ENCODE assay signal across 11 cellular contexts in the genomic region with DNA sequence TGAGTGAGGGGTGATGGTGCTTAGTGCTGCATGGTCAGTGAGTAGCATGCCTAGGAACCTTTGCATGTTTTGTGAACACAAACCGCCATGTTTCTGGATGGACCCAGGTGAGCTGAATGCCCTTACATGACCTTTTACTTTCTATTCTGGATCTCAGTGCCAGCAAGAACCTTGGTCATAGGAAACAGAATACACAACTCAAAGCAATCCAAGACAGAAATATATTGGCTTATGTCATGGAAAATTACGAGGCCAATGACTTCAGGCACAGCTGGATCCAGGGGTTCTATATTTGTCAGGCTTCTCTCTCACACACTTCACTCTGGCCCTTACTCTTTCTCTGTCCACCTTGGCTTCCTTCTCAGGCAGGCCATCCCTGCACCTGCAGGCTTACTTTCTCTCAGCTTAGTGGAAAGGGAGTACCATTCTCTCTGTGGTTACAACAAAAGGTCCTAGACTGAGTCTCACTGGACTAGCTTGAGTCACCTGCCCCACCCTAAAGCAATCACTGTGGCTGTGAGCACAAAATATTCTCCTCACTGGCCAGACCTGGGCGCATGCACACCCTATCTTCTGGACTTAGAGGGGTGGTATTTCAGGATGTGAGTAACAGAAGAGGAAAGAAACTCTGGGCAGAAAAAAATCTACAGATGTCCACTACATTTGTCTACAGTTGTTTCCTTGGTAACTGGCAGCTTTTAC. TPM values are rescaled to one million over a fixed set of nuclear protein-coding genes. Genes with fewer than 3 reads are reported as not detected.
DNase-seq lines count a peak whose midpoint lies in the region; ATAC-seq, FAIRE-seq and TF ChIP-seq lines count a peak whose summit lies in the region.
"Had no signal": no experiment of that assay in that cellular context is flagged by ENCODE, and none has a peak within 500 bp of the region (broad histone marks: within the 10 kb centered on the region; RNA-seq: fewer than 3 reads in every experiment).

No MANE protein-coding gene starts in this region.

- DNase-seq in AG10803 (ENCODE audit: low read depth), result peak; percentile 61
- peak; percentile 52 for DNase-seq in HS-5 (ENCODE audit: low read depth)
- no peak for DNase-seq in activated naive CD8-positive, alpha-beta T cell treated with anti-CD3 and anti-CD28 coated beads, Interleukin-2, amount 50 U/mL, for 24 hours
- DNase-seq in left lung, result no peak
- DNase-seq in HTR-8/SVneo (ENCODE audit: insufficient read length, low spot score), result no peak
- DNase-seq in WERI-Rb-1, result no peak
- DNase-seq: DMS53, NCI-H1930 had no signal

- H3K9me3 ChIP-seq in left lung (no peaks in the 10 kb centered on the region), WERI-Rb-1 (ENCODE audit: severe bottlenecking) (no peaks in the 10 kb centered on the region)
- H3K9me3 ChIP-seq: prostate gland had no signal

- H3K27ac ChIP-seq in left lung (no peak overlapping the region), WERI-Rb-1 (no peak overlapping the region)
- H3K27ac ChIP-seq: prostate gland had no signal

- TF ChIP-seq CTCF in AG10803 (conservative IDR thresholded peaks at IDR 0.05; ENCODE audit: low read length) (no peak), left lung (IDR thresholded peaks at IDR 0.05) (no peak), WERI-Rb-1 (IDR thresholded peaks at IDR 0.05; ENCODE audit: low read depth, low read length) (no peak)

- no peaks in the 10 kb centered on the region for H3K9me3 Mint-ChIP-seq in activated naive CD8-positive, alpha-beta T cell treated with anti-CD3 and anti-CD28 coated beads, Interleukin-2, amount 50 U/mL, for 24 hours

- H3K4me1 Mint-ChIP-seq in activated naive CD8-positive, alpha-beta T cell treated with anti-CD3 and anti-CD28 coated beads, Interleukin-2, amount 50 U/mL, for 24 hours, result peaks cover 30% of the 10 kb centered on the region

- H3K36me3 ChIP-seq in left lung (peaks cover 0 to 81% of the 10 kb centered on the region in 2 donors), WERI-Rb-1 (no peaks in the 10 kb centered on the region)
- H3K36me3 ChIP-seq: prostate gland had no signal

- H3K27me3 ChIP-seq in left lung (no peaks in the 10 kb centered on the region), WERI-Rb-1 (ENCODE audit: insufficient read depth, low read depth, severe bottlenecking) (no peaks in the 10 kb centered on the region)

- H3K4me1 ChIP-seq in left lung, result peaks cover 0 to 16% of the 10 kb centered on the region in 2 donors
- H3K4me1 ChIP-seq: prostate gland had no signal

- FAIRE-seq in HTR-8/SVneo (lab: Jason Lieb, UNC), result no peak

- no peak overlapping the region for H3K4me3 Mint-ChIP-seq in activated naive CD8-positive, alpha-beta T cell treated with anti-CD3 and anti-CD28 coated beads, Interleukin-2, amount 50 U/mL, for 24 hours

- peaks cover 27% of the 10 kb centered on the region for H3K36me3 Mint-ChIP-seq in activated naive CD8-positive, alpha-beta T cell treated with anti-CD3 and anti-CD28 coated beads, Interleukin-2, amount 50 U/mL, for 24 hours (ENCODE audit: low read depth)

- intact Hi-C loops in left lung (cut with DNase I), result no loop called here

- peak; percentile 68 for ATAC-seq in activated naive CD8-positive, alpha-beta T cell treated with anti-CD3 and anti-CD28 coated beads, Interleukin-2, amount 50 U/mL, for 24 hours
- ATAC-seq in left lung (peak; percentile 32), HG02938 (IDR thresholded peaks at IDR 0.05; ENCODE audit: unreplicated experiment) (no peak), HG02610 (IDR thresholded peaks at IDR 0.05; ENCODE audit: unreplicated experiment) (no peak)

- H3K4me3 ChIP-seq in AG10803 (ENCODE audit: low read length), result no peak overlapping the region
- H3K4me3 ChIP-seq in left lung, result no peak overlapping the region
- no peak overlapping the region for H3K4me3 ChIP-seq in WERI-Rb-1 (ENCODE audit: low read depth, low read length)
- H3K4me3 ChIP-seq: prostate gland had no signal

- H3K27ac Mint-ChIP-seq in activated naive CD8-positive, alpha-beta T cell treated with anti-CD3 and anti-CD28 coated beads, Interleukin-2, amount 50 U/mL, for 24 hours, result peak overlapping the region; percentile 71

- H3K27me3 Mint-ChIP-seq in activated naive CD8-positive, alpha-beta T cell treated with anti-CD3 and anti-CD28 coated beads, Interleukin-2, amount 50 U/mL, for 24 hours, result no peaks in the 10 kb centered on the region

RNA-seq across cellular contexts. Expression of a gene that starts 20.4 kb away (rescaled TPM):
- total RNA-seq in left lung, result 10 to 100 TPM; 49.4 to 49.9 TPM

Comparison
In these comparisons a context has a peak if more than half of its experiments do, and no peak if none do; other contexts are left out.
1. DNase-seq: peak in AG10803 (single experiment) and HS-5 (single experiment); none in activated naive CD8-positive, alpha-beta T cell treated with anti-CD3 and anti-CD28 coated beads, Interleukin-2, amount 50 U/mL, for 24 hours (single experiment), left lung (0 of 2), HTR-8/SVneo (single experiment) and WERI-Rb-1 (single experiment).
2. ATAC-seq: peak in activated naive CD8-positive, alpha-beta T cell treated with anti-CD3 and anti-CD28 coated beads, Interleukin-2, amount 50 U/mL, for 24 hours (single experiment) and left lung (single experiment); none in HG02938 (single experiment) and HG02610 (single experiment).